20 cellular contexts compared by ENCODE assay signal in genomic region chr6:74073896-74074295, GRCh38.
DNase-seq lines count a peak whose midpoint lies in the region; ATAC-seq and TF ChIP-seq lines count a peak whose summit lies in the region.
"Had no signal": no experiment of that assay in that cellular context is flagged by ENCODE, and none has a peak within 500 bp of the region (broad histone marks: within the 10 kb centered on the region; RNA-seq: fewer than 3 reads in every experiment).

No MANE protein-coding gene starts in this region.

- DNase-seq in GM03348 (ENCODE audit: low spot score) (peak; percentile 32), PC-3 (peak; percentile 32), fibroblast of peridontal ligament (ENCODE audit: extremely low read depth) (peak; percentile 62), tibial nerve (ENCODE audit: low spot score in 2 of 2) (no peak)
- DNase-seq: activated CD4-positive, alpha-beta memory T cell treated with anti-CD3 and anti-CD28 coated beads for 36 hours; activated naive CD4-positive, alpha-beta T cell treated with anti-CD3 and anti-CD28 coated beads for 36 hours; aorta; NCI-H1930; NCI-H345; PC-9; retina had no signal

- no TSS peak for BruUV-seq in PC-3 (replicated peaks; lab: Mats Ljungman, UMichigan)

- peak overlapping the region; percentile 77 for H3K27ac ChIP-seq in PC-3 (ENCODE audit: low read length)
- H3K27ac ChIP-seq in subcutaneous abdominal adipose tissue (ENCODE audit: low read depth, low read length): peak overlapping the region; percentile 26
- no peak overlapping the region for H3K27ac ChIP-seq in tibial nerve
- H3K27ac ChIP-seq: BLaER1, coronary artery, HL-60, PC-9, SJSA1, thoracic aorta had no signal

- no peaks in the 10 kb centered on the region for H3K9me2 ChIP-seq in PC-3 (replicated peaks; ENCODE audit: low read length)

- peak overlapping the region; percentile 54 for H3K4me2 ChIP-seq in PC-3 (ENCODE audit: low read length)
- H3K4me2 ChIP-seq: BLaER1, PC-9 had no signal

- H3K9me3 ChIP-seq in PC-3 (ENCODE audit: low read length) (no peaks in the 10 kb centered on the region), subcutaneous abdominal adipose tissue (ENCODE audit: control insufficient read depth in 5 of 5, low read length in 5 of 5) (no peaks in the 10 kb centered on the region), tibial nerve (no peaks in the 10 kb centered on the region)
- H3K9me3 ChIP-seq: BLaER1, SJSA1, thoracic aorta had no signal

- intact Hi-C loops in PC-3 (cut with micrococcal nuclease): loop anchor here (10.0 kb wide), 2 partner anchors 89 to 219 kb away; no protein-coding TSS in a partner anchor

- H3K27me3 ChIP-seq in PC-3 (ENCODE audit: low read length) (no peaks in the 10 kb centered on the region), subcutaneous abdominal adipose tissue (ENCODE audit: control insufficient read depth in 5 of 5, insufficient read depth in 4 of 5, low read length in 5 of 5) (peaks cover 0 to 4% (median 0%) of the 10 kb centered on the region in 5 donors), tibial nerve (no peaks in the 10 kb centered on the region)
- H3K27me3 ChIP-seq: BLaER1, SJSA1 had no signal

- CTCF ChIA-PET in PC-3 (lab: Charles Lee): interaction anchor here (1.0 kb wide), 1 partner anchor 88 kb away, joined by 4 read pairs; no protein-coding TSS in a partner anchor

- POLR2A ChIA-PET in PC-3 (lab: Charles Lee; ENCODE audit: unreplicated experiment): no interaction called here

- H3K9ac ChIP-seq in PC-3 (ENCODE audit: low read length) (0 out of 2 replicates have a peak overlapping the region, but pooled peaks have one; percentile 8), subcutaneous abdominal adipose tissue (ENCODE audit: low read length in 5 of 5) (no peak overlapping the region)
- H3K9ac ChIP-seq: BLaER1 had no signal

- no peaks in the 10 kb centered on the region for H4K20me1 ChIP-seq in PC-3 (ENCODE audit: low read length)
- H4K20me1 ChIP-seq: BLaER1 had no signal

- no peak for TF ChIP-seq POLR2A in tibial nerve (IDR thresholded peaks at IDR 0.05)

- H3K36me3 ChIP-seq in PC-3 (ENCODE audit: low read depth, low read length): no peaks in the 10 kb centered on the region
- H3K36me3 ChIP-seq in subcutaneous abdominal adipose tissue (ENCODE audit: control insufficient read depth in 5 of 5, insufficient read depth in 5 of 5, low read length in 5 of 5): no peaks in the 10 kb centered on the region
- no peaks in the 10 kb centered on the region for H3K36me3 ChIP-seq in tibial nerve
- H3K36me3 ChIP-seq: BLaER1, SJSA1, thoracic aorta had no signal

- H2AFZ ChIP-seq in PC-3 (ENCODE audit: low read length): no peak overlapping the region
- H2AFZ ChIP-seq: PC-9 had no signal

- TF ChIP-seq CTCF in PC-3 (conservative IDR thresholded peaks at IDR 0.05; ENCODE audit: low read depth, low read length): no peak
- no peak for TF ChIP-seq CTCF in tibial nerve (IDR thresholded peaks at IDR 0.05)

- WGBS in tibial nerve, 2 donors: 37 to 55% methylated on average over 4 of the region's 4 CpGs

- H3K4me1 ChIP-seq in PC-3 (ENCODE audit: insufficient read depth, low read length): peaks cover 36% of the 10 kb centered on the region
- peaks cover 4 to 14% (median 10%) of the 10 kb centered on the region in 5 donors for H3K4me1 ChIP-seq in subcutaneous abdominal adipose tissue (ENCODE audit: control insufficient read depth in 5 of 5, insufficient read depth in 5 of 5, low read length in 5 of 5)
- peaks cover 0 to 9% (median 0%) of the 10 kb centered on the region in 4 donors for H3K4me1 ChIP-seq in tibial nerve
- H3K4me1 ChIP-seq: BLaER1, SJSA1 had no signal

- H3K79me2 ChIP-seq in PC-3 (ENCODE audit: low read length): no peaks in the 10 kb centered on the region

- H3F3A ChIP-seq in PC-3 (ENCODE audit: low read length, unreplicated experiment): no peaks in the 10 kb centered on the region

- peak; percentile 52 for ATAC-seq in PC-3
- ATAC-seq in GM18861 (IDR thresholded peaks at IDR 0.05; ENCODE audit: unreplicated experiment): no peak
- ATAC-seq in HG03342 (IDR thresholded peaks at IDR 0.05; ENCODE audit: unreplicated experiment): no peak
- ATAC-seq: WTC11 had no signal

- H3K4me3 ChIP-seq in PC-3 (ENCODE audit: low read length) (no peak overlapping the region), subcutaneous abdominal adipose tissue (ENCODE audit: low read depth in 1 of 5, low read length in 5 of 5) (no peak overlapping the region), tibial nerve (no peak overlapping the region)
- H3K4me3 ChIP-seq: BLaER1, coronary artery, PC-9, SJSA1, thoracic aorta had no signal

- no peak for TF ChIP-seq EP300 in tibial nerve (IDR thresholded peaks at IDR 0.05)

Comparison
In these comparisons a context has a peak if more than half of its experiments do, and no peak if none do; other contexts are left out.
1. DNase-seq: peak in GM03348 (single experiment), PC-3 (single experiment) and fibroblast of peridontal ligament (single experiment); none in tibial nerve (0 of 2).
2. H3K27ac ChIP-seq: peak in PC-3 (single experiment) and subcutaneous abdominal adipose tissue (single experiment); none in tibial nerve (0 of 4).